In the genomic region with DNA sequence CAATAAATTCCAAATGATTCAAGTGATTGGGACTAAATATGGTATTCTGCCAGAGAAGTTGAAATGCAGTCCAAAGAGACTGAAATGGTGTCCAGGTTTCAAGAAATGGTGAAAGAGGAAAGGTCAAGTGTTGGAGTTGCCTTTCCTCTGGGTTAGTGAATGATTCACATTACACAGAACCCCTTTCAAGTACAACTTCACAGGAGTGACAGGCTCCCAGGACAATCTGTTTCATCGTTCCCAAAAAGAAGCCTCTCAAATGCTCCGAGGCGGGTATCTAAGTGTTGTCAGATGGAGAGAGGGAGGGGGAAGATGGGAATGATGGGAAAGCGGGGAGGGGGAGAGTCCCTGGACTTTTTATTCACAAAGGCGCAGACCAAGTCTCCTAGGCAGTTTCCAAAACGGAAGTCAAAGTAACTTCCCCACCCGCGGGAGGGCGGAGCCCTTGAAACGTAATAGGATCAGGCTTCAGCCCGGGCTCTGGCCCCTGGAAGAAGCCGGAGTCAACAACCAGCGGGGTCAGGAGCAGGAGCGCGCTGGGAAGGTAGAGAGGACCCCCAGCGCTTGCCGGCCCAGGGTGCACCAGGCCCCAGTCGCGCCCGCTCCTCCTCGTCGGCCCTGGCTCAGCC, we compare ENCODE assay signal across 1 cellular context.
TF ChIP-seq lines count a peak whose summit lies in the region.

No MANE protein-coding gene starts in this region.

TF ChIP-seq in H1, 55 proteins besides CTCF, POLR2A, EP300 and RAD21:
- peak; percentile 80 for TF ChIP-seq TBP (IDR thresholded peaks at IDR 0.05; ENCODE audit: low read depth, low read length)
- TF ChIP-seq NANOG (IDR thresholded peaks at IDR 0.05; ENCODE audit: insufficient read depth, low read depth, low read length, poor library complexity, severe bottlenecking), result no peak
- TF ChIP-seq BACH1 (IDR thresholded peaks at IDR 0.05; ENCODE audit: low read length), result no peak
- TF ChIP-seq POLR2AphosphoS5 (IDR thresholded peaks at IDR 0.05; ENCODE audit: low read depth, low read length), result peak; percentile 69; the same call in 1 of the 2 replicates
- TF ChIP-seq EGR1 (IDR thresholded peaks at IDR 0.05; ENCODE audit: borderline replicate concordance, low read depth, low read length), result 0 out of 2 replicates have a peak, but pooled peaks have one; percentile 14
- peak; percentile 80 for TF ChIP-seq TAF1 (IDR thresholded peaks at IDR 0.05; ENCODE audit: low read depth, low read length)
- TF ChIP-seq TAF7 (optimal IDR thresholded peaks at IDR 0.05; ENCODE audit: borderline replicate concordance, low read depth, low read length), result peak; percentile 45
- peak; percentile 33; the same call in 1 of the 2 replicates for TF ChIP-seq SP1 (IDR thresholded peaks at IDR 0.05; ENCODE audit: low read depth, low read length)
- no peak for TF ChIP-seq RFX5 (IDR thresholded peaks at IDR 0.05; ENCODE audit: borderline replicate concordance, low read depth, low read length)
